ENCODE assay signal across 1 cellular context in the genomic region with DNA sequence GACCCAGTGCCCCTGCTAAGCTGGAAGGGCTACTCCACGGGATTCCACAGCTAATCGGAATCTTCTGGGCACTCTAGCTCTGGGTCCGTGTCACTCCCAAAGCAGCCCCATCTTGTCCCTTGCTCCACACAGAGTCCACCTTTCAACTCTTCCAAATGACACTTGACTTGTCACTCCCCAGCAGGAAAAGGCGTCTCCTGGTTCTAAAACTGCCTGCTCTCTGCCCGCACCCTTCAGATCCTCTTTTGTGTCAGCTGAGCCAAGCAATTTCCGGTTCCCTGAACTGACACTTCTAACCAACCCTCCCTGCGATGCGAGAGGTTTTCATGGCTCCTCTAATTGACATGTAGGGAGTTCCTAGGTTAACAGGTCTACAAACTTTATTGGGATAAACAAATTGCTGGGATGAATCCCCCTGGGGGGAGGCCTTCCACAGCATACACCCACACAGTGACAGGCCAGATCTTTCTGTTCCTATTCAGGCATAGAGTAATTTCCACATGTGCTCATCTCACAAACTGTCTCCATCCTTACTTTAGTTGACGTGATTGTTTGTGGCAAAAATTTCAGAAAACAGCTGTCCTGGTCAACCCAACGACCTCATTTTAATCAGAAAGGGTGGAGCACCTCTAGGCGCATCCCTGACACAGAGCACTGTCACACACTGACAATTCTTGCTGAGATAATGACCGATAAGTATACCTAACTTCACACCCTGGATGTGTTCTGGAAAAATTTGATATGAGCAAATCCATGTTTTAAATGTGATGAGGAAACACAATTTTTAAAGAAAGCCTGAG.
TF ChIP-seq lines count a peak whose summit lies in the region.

No MANE protein-coding gene starts in this region.

TF ChIP-seq in IMR-90, 13 proteins besides CTCF, POLR2A, EP300 and RAD21 (continued from another document):
- TF ChIP-seq, protein P1, sequence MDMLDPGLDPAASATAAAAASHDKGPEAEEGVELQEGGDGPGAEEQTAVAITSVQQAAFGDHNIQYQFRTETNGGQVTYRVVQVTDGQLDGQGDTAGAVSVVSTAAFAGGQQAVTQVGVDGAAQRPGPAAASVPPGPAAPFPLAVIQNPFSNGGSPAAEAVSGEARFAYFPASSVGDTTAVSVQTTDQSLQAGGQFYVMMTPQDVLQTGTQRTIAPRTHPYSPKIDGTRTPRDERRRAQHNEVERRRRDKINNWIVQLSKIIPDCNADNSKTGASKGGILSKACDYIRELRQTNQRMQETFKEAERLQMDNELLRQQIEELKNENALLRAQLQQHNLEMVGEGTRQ (IDR thresholded peaks at IDR 0.05; ENCODE audit: low read depth, low read length) = no peak
- no peak for TF ChIP-seq NFE2L2 (IDR thresholded peaks at IDR 0.05; ENCODE audit: low read depth, low read length)
